11 cellular contexts compared by ENCODE assay signal in genomic region chr4:7392438-7393374, GRCh38. TPM values are rescaled to one million over a fixed set of nuclear protein-coding genes. Genes with fewer than 3 reads are reported as not detected.
DNase-seq lines count a peak whose midpoint lies in the region; ATAC-seq, FAIRE-seq and TF ChIP-seq lines count a peak whose summit lies in the region.
"Had no signal": no experiment of that assay in that cellular context is flagged by ENCODE, and none has a peak within 500 bp of the region (broad histone marks: within the 10 kb centered on the region; RNA-seq: fewer than 3 reads in every experiment).

No MANE protein-coding gene starts in this region.

- no peak for FAIRE-seq in frontal cortex (lab: Jason Lieb, UNC)
- FAIRE-seq: colon had no signal

- CTCF ChIA-PET in GM10248 (lab: Yijun Ruan, JAX) = no interaction called here

- no peak for ATAC-seq in GM18867 (IDR thresholded peaks at IDR 0.05; ENCODE audit: unreplicated experiment)
- ATAC-seq: T-cell had no signal

- POLR2A ChIA-PET in GM10248 (lab: Yijun Ruan, JAX) = no interaction called here

- peak; percentile 54 for DNase-seq in AG08395 (ENCODE audit: low spot score)
- DNase-seq in HK-2 (ENCODE audit: unreplicated experiment) = peak; percentile 7
- peak; percentile 10 for DNase-seq in fibroblast of gingiva (ENCODE audit: low read depth)
- DNase-seq in mesenteric fat pad (ENCODE audit: low spot score) = peak; percentile 84
- no peak for DNase-seq in GM10248 (ENCODE audit: extremely low spot score)
- DNase-seq in DMS153 treated with DMSO at 0.1 percent for 48 hours (lab: John Stamatoyannopoulos, UW; ENCODE audit: unreplicated experiment) = no peak
- DNase-seq in frontal cortex (ENCODE audit: low spot score in 2 of 2) = no peak
- DNase-seq: NCI-H524, T-cell had no signal

- no peak for TF ChIP-seq CTCF in GM10248 (IDR thresholded peaks at IDR 0.05; ENCODE audit: control extremely low read depth, extremely low read depth, low read depth, missing control alignments)

RNA-seq across cellular contexts. Expression of gene PSAPL1, which starts 42.0 kb away (rescaled TPM):
- not detected for total RNA-seq in mesenteric fat pad
- total RNA-seq in frontal cortex = not detected
- total RNA-seq: T-cell had no signal

Comparison
In these comparisons a context has a peak if more than half of its experiments do, and no peak if none do; other contexts are left out.
1. DNase-seq: peak in AG08395 (single experiment), HK-2 (single experiment), fibroblast of gingiva (single experiment) and mesenteric fat pad (single experiment); none in GM10248 (single experiment), DMS153 treated with DMSO at 0.1 percent for 48 hours (single experiment) and frontal cortex (0 of 2).